In the genomic region with DNA sequence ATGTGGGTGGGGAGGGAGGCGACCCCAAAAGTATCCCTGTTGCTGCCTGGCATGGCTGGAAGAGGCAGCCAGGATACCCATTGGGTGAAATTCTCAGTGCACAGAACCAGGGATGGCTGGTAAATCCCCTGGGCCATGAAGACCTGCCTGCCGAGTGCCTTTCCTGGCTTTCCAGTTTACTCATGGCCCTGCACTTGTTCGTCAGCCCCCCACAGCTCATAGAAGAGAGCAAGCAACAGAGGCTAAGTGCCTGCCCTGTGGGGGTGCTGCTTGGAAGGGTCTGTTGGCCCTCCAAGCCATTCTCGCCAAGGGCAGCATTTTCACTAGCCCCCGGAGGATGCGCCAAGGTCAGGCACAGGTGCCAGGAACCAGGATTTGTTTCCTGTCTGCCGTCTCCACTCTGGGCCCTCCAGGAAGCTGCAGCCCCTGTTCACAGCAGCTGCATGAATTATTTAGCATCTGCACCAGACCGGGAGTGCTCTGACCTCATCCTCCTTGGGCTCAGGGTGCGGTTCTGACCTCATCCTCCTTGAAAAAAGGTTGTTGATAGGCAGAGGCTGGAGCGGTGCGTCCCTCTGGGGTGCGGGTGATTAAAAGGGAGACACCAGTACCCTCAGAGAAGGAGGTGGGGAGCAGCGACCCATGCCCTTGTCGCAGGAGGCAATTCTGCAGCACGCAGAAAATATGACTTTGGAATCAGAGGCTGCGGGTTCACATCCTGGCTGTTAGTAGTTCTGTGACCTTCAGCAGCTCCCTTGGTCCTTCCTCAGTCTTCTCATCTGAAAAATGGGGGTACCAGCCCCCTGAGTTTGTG, we compare ENCODE assay signal across 8 cellular contexts. TPM values are rescaled to one million over a fixed set of nuclear protein-coding genes. Genes with fewer than 3 reads are reported as not detected.
DNase-seq lines count a peak whose midpoint lies in the region; ATAC-seq and TF ChIP-seq lines count a peak whose summit lies in the region.

No MANE protein-coding gene starts in this region.

- no peak for TF ChIP-seq CTCF in CD4-positive, alpha-beta T cell (IDR thresholded peaks at IDR 0.05)
- TF ChIP-seq CTCF in natural killer cell (IDR thresholded peaks at IDR 0.05): no peak

- no peak for ATAC-seq in CD4-positive, alpha-beta T cell (ENCODE audit: poor library complexity)
- ATAC-seq in central memory CD8-positive, alpha-beta T cell (replicated peaks; ENCODE audit: extremely low read depth, poor library complexity, severe bottlenecking): peak; percentile 27
- ATAC-seq in natural killer cell (no peak), HG02970 (IDR thresholded peaks at IDR 0.05; ENCODE audit: low FRiP score, unreplicated experiment) (no peak)

- H3K4me3 Mint-ChIP-seq in CD4-positive, alpha-beta T cell: peak overlapping the region; percentile 51
- H3K4me3 Mint-ChIP-seq in central memory CD8-positive, alpha-beta T cell: peak overlapping the region; percentile 61
- H3K4me3 Mint-ChIP-seq in natural killer cell: peak overlapping the region; percentile 64

- peaks cover 7% of the 10 kb centered on the region for H3K4me1 Mint-ChIP-seq in CD4-positive, alpha-beta T cell (ENCODE audit: low read depth)
- peaks cover 16% of the 10 kb centered on the region for H3K4me1 Mint-ChIP-seq in central memory CD8-positive, alpha-beta T cell
- H3K4me1 Mint-ChIP-seq in natural killer cell: peaks cover 11 to 25% of the 10 kb centered on the region in 2 donors

- H3K27me3 Mint-ChIP-seq in CD4-positive, alpha-beta T cell: peaks cover 8% of the 10 kb centered on the region
- no peaks in the 10 kb centered on the region for H3K27me3 Mint-ChIP-seq in central memory CD8-positive, alpha-beta T cell
- no peaks in the 10 kb centered on the region for H3K27me3 Mint-ChIP-seq in natural killer cell (ENCODE audit: low read depth in 2 of 2)

- CTCF ChIA-PET in CD4-positive, alpha-beta T cell (lab: Charles Lee): no interaction called here

- no peak overlapping the region for H3K27ac Mint-ChIP-seq in CD4-positive, alpha-beta T cell
- no peak overlapping the region for H3K27ac Mint-ChIP-seq in central memory CD8-positive, alpha-beta T cell (ENCODE audit: low read depth)
- no peak overlapping the region for H3K27ac Mint-ChIP-seq in natural killer cell

- no peaks in the 10 kb centered on the region for H3K9me3 Mint-ChIP-seq in CD4-positive, alpha-beta T cell
- H3K9me3 Mint-ChIP-seq in central memory CD8-positive, alpha-beta T cell: no peaks in the 10 kb centered on the region
- no peaks in the 10 kb centered on the region for H3K9me3 Mint-ChIP-seq in natural killer cell

- intact Hi-C loops in CD4-positive, alpha-beta T cell (cut with DNase I, micrococcal nuclease): no loop called here
- intact Hi-C loops in natural killer cell (cut with micrococcal nuclease): no loop called here

- H3K9me3 ChIP-seq in CD4-positive, alpha-beta T cell (ENCODE audit: control insufficient read depth, low read length): no peaks in the 10 kb centered on the region

- no peaks in the 10 kb centered on the region for H3K36me3 Mint-ChIP-seq in CD4-positive, alpha-beta T cell (ENCODE audit: low read depth)
- peaks cover 4% of the 10 kb centered on the region for H3K36me3 Mint-ChIP-seq in central memory CD8-positive, alpha-beta T cell (ENCODE audit: insufficient read depth)
- no peaks in the 10 kb centered on the region for H3K36me3 Mint-ChIP-seq in natural killer cell

- no peaks in the 10 kb centered on the region for H3K27me3 ChIP-seq in CD4-positive, alpha-beta T cell (ENCODE audit: control insufficient read depth, insufficient read depth, low read length)

- DNase-seq in CD4-positive, alpha-beta T cell: no peak
- DNase-seq in Jurkat, Clone E6-1 (ENCODE audit: low read depth, low spot score): peak; percentile 50
- DNase-seq in central memory CD8-positive, alpha-beta T cell (ENCODE audit: low spot score in 2 of 2): no peak
- DNase-seq in natural killer cell: no peak
- no peak for DNase-seq in germinal center (ENCODE audit: low spot score)
- DNase-seq in stimulated activated CD4-positive, alpha-beta T cell treated with anti-CD3 and anti-CD28 coated beads, Interleukin-12 subunit alpha, Interleukin-12 subunit beta, amount 100 ng/mL, for 4 hours: no peak
- no peak for DNase-seq in activated T-cell treated with anti-CD3 and anti-CD28 coated beads for 4 hours

- POLR2A ChIA-PET in CD4-positive, alpha-beta T cell (lab: Charles Lee): interaction anchor here (0.8 kb wide), 1 partner anchor 27 kb away, joined by 3 read pairs; no protein-coding TSS in a partner anchor

- no peak overlapping the region for H3K27ac ChIP-seq in CD4-positive, alpha-beta T cell (ENCODE audit: low read depth, low read length)

- H3K4me3 ChIP-seq in Jurkat, Clone E6-1 (ENCODE audit: low read length): no peak overlapping the region

RNA-seq across cellular contexts. Expression of a gene that starts 14.2 kb away (rescaled TPM):
- total RNA-seq in CD4-positive, alpha-beta T cell: 1 to 10 TPM; 1.8 to 2.6 TPM
- polyA plus RNA-seq in Jurkat, Clone E6-1 (2012; ENCODE audit: insufficient read depth, insufficient read length): not detected
- 100 to 1,000 TPM; 287 to 370 (median 295) TPM for total RNA-seq in natural killer cell

RNA-seq across cellular contexts. Expression of a gene that starts 20.3 kb away (rescaled TPM):
- total RNA-seq in CD4-positive, alpha-beta T cell: not detected
- 1.9 TPM for polyA plus RNA-seq in Jurkat, Clone E6-1 (2012; ENCODE audit: insufficient read depth, insufficient read length)
- total RNA-seq in natural killer cell: under 1 TPM; 0.26 to 0.60 (median 0.29) TPM

Comparison
In these comparisons a context has a peak if more than half of its experiments do, and no peak if none do; other contexts are left out.
1. RNA of a gene that starts 14.2 kb away (total RNA-seq): 287 to 370 TPM in natural killer cell; 1.8 to 2.6 TPM in CD4-positive, alpha-beta T cell; every median in the first group is over 10 times any median in the second.
2. Peak in every context shown above with its lines, with median percentiles within 50 percentile points of each other: H3K4me3 Mint-ChIP-seq.